ENCODE assay signal across 2 cellular contexts in genomic region chr4:119106036-119107000, GRCh38.
A peak's percentile ranks its signal among the peaks of the same experiment; 100 is the strongest.
TF ChIP-seq lines count a peak whose summit lies in the region.

No MANE protein-coding gene starts in this region.

TF ChIP-seq in IMR-90, 13 proteins besides CTCF, POLR2A, EP300 and RAD21:
- TF ChIP-seq RFX5 (IDR thresholded peaks at IDR 0.05; ENCODE audit: low read depth, low read length), result no peak
- TF ChIP-seq, protein P1, sequence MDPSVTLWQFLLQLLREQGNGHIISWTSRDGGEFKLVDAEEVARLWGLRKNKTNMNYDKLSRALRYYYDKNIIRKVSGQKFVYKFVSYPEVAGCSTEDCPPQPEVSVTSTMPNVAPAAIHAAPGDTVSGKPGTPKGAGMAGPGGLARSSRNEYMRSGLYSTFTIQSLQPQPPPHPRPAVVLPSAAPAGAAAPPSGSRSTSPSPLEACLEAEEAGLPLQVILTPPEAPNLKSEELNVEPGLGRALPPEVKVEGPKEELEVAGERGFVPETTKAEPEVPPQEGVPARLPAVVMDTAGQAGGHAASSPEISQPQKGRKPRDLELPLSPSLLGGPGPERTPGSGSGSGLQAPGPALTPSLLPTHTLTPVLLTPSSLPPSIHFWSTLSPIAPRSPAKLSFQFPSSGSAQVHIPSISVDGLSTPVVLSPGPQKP (IDR thresholded peaks at IDR 0.05; ENCODE audit: borderline replicate concordance, low read depth, low read length), result no peak
- TF ChIP-seq FOS (IDR thresholded peaks at IDR 0.05; ENCODE audit: low read depth, low read length), result no peak
- no peak for TF ChIP-seq MAFK (IDR thresholded peaks at IDR 0.05; ENCODE audit: low read depth, low read length)
- TF ChIP-seq BHLHE40 (IDR thresholded peaks at IDR 0.05; ENCODE audit: low read depth, low read length), result no peak
- no peak for TF ChIP-seq MXI1 (IDR thresholded peaks at IDR 0.05; ENCODE audit: borderline replicate concordance, low read depth, low read length)
- TF ChIP-seq RCOR1 (IDR thresholded peaks at IDR 0.05; ENCODE audit: insufficient replicate concordance, low read length), result no peak
- no peak for TF ChIP-seq CHD1 (IDR thresholded peaks at IDR 0.05; ENCODE audit: low read depth, low read length)
- no peak for TF ChIP-seq SMC3 (IDR thresholded peaks at IDR 0.05; ENCODE audit: low read depth, low read length)
- TF ChIP-seq NFE2L2 (IDR thresholded peaks at IDR 0.05; ENCODE audit: low read depth, low read length), result no peak
- TF ChIP-seq CEBPB (IDR thresholded peaks at IDR 0.05; ENCODE audit: low read depth, low read length), result no peak
- TF ChIP-seq MAZ (IDR thresholded peaks at IDR 0.05; ENCODE audit: borderline replicate concordance, low read depth, low read length), result no peak
- TF ChIP-seq, protein P2, sequence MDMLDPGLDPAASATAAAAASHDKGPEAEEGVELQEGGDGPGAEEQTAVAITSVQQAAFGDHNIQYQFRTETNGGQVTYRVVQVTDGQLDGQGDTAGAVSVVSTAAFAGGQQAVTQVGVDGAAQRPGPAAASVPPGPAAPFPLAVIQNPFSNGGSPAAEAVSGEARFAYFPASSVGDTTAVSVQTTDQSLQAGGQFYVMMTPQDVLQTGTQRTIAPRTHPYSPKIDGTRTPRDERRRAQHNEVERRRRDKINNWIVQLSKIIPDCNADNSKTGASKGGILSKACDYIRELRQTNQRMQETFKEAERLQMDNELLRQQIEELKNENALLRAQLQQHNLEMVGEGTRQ (IDR thresholded peaks at IDR 0.05; ENCODE audit: low read depth, low read length), result no peak

TF ChIP-seq in endothelial cell of umbilical vein, 7 proteins besides CTCF, POLR2A, EP300 and RAD21:
- TF ChIP-seq EZH2 (IDR thresholded peaks at IDR 0.05; ENCODE audit: borderline replicate concordance, low read depth, low read length, severe bottlenecking), result no peak
- TF ChIP-seq FOS (IDR thresholded peaks at IDR 0.05; ENCODE audit: borderline replicate concordance, insufficient read depth, low read length), result peak; percentile 42
